ENCODE assay signal across 31 cellular contexts in the genomic region with DNA sequence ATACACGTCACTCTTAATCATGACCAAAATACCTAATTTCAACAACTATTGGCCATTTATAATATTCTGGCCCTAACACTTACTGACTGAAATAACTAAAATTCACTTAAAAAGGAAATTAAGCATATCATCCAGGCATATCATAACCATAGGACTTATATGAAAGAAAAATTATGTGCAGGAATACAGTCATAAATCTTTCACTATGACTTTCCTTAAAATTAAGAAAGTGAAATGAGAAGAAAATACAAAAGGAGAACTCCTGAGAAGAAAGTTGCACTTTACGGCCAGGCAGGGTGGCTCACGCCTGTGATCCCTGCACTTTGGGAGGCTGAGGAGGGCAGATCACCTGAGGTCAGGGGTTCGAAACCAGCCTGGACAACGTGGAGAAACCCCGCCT. TPM values are rescaled to one million over a fixed set of nuclear protein-coding genes. Genes with fewer than 3 reads are reported as not detected.
DNase-seq lines count a peak whose midpoint lies in the region; ATAC-seq and TF ChIP-seq lines count a peak whose summit lies in the region.
"Had no signal": no experiment of that assay in that cellular context is flagged by ENCODE, and none has a peak within 500 bp of the region (broad histone marks: within the 10 kb centered on the region; RNA-seq: fewer than 3 reads in every experiment).

No MANE protein-coding gene starts in this region.

- H3K27ac ChIP-seq in OCI-LY1 (ENCODE audit: low read depth, low read length, poor library complexity, severe bottlenecking) (peak overlapping the region; percentile 75), upper lobe of right lung (no peak overlapping the region)
- H3K27ac ChIP-seq: left ventricle myocardium inferior, neural progenitor cell, skin epidermis, thyroid gland had no signal

- no peaks in the 10 kb centered on the region for H3K27me3 Mint-ChIP-seq in activated T-cell treated with anti-CD3 and anti-CD28 coated beads, Interleukin-2, amount 50 U/mL, for 24 hours
- H3K27me3 Mint-ChIP-seq in chondrocyte (ENCODE audit: low read depth) = no peaks in the 10 kb centered on the region
- H3K27me3 Mint-ChIP-seq in naive thymus-derived CD8-positive, alpha-beta T cell = no peaks in the 10 kb centered on the region
- H3K27me3 Mint-ChIP-seq: activated B cell treated with CpG ODN at 0.5 μM for 24 hours; activated CD4-positive, alpha-beta memory T cell treated with anti-CD3 and anti-CD28 coated beads, Interleukin-2, amount 10 ng/mL, durations not matched to agents 7 days and 5 days; activated naive CD4-positive, alpha-beta T cell treated with anti-CD3 and anti-CD28 coated beads, Interleukin-2, amount 10 ng/mL, durations not matched to agents 7 days and 5 days; B cell; stimulated activated memory B cell treated with anti-CD40 and anti-IgM and Interleukin-4, amounts not matched to agents 10 μg/mL and 1 μg/mL and 100 μg/mL, for 72 hours had no signal

- H3K9ac ChIP-seq in OCI-LY1 (ENCODE audit: low read length) = peak overlapping the region; percentile 39; the same call in 1 of the 2 replicates
- H3K9ac ChIP-seq: neural progenitor cell had no signal

- H3K9me2 ChIP-seq in OCI-LY1 (ENCODE audit: low read depth, low read length) = no peaks in the 10 kb centered on the region

- H3K27me3 ChIP-seq in OCI-LY1 (ENCODE audit: insufficient read depth, low read length) = no peaks in the 10 kb centered on the region
- no peaks in the 10 kb centered on the region for H3K27me3 ChIP-seq in upper lobe of right lung
- H3K27me3 ChIP-seq: neural progenitor cell, thyroid gland had no signal

- peak overlapping the region; percentile 87 for H3K27ac Mint-ChIP-seq in activated T-cell treated with anti-CD3 and anti-CD28 coated beads, Interleukin-2, amount 50 U/mL, for 24 hours
- H3K27ac Mint-ChIP-seq in chondrocyte (ENCODE audit: unreplicated experiment) = peak overlapping the region; percentile 59
- peak overlapping the region; percentile 9 for H3K27ac Mint-ChIP-seq in stimulated activated effector memory CD8-positive, alpha-beta T cell treated with anti-CD3 and anti-CD28 coated beads, Interleukin-12 subunit alpha, Interleukin-12 subunit beta, amount 100 ng/mL, for 72 hours
- H3K27ac Mint-ChIP-seq in naive thymus-derived CD8-positive, alpha-beta T cell = peak overlapping the region in 1 of 10 donors; percentile 26
- H3K27ac Mint-ChIP-seq: activated B cell treated with CpG ODN at 0.5 μM for 24 hours; activated naive CD4-positive, alpha-beta T cell treated with anti-CD3 and anti-CD28 coated beads, Interleukin-2, amount 10 ng/mL, durations not matched to agents 7 days and 5 days; B cell; neural progenitor cell; stimulated activated memory B cell treated with anti-CD40 and anti-IgM and Interleukin-4, amounts not matched to agents 10 μg/mL and 1 μg/mL and 100 μg/mL, for 72 hours had no signal

- H2AFZ ChIP-seq in OCI-LY1 (ENCODE audit: low read length) = no peak overlapping the region
- H2AFZ ChIP-seq: neural progenitor cell had no signal

- ATAC-seq in stimulated activated effector memory CD8-positive, alpha-beta T cell treated with anti-CD3 and anti-CD28 coated beads, Interleukin-12 subunit alpha, Interleukin-12 subunit beta, amount 100 ng/mL, for 72 hours = no peak
- ATAC-seq in upper lobe of right lung (no peak), GM18519 (IDR thresholded peaks at IDR 0.05; ENCODE audit: low FRiP score, unreplicated experiment) (no peak)
- ATAC-seq in naive thymus-derived CD8-positive, alpha-beta T cell = no peak
- ATAC-seq: esophagus mucosa; stimulated activated memory B cell treated with anti-CD40 and anti-IgM and Interleukin-4, amounts not matched to agents 10 μg/mL and 1 μg/mL and 100 μg/mL, for 72 hours had no signal

- intact Hi-C loops in upper lobe of right lung (cut with DNase I) = no loop called here

- H3K9me3 ChIP-seq in OCI-LY1 (ENCODE audit: low read length) (no peaks in the 10 kb centered on the region), upper lobe of right lung (no peaks in the 10 kb centered on the region)
- H3K9me3 ChIP-seq: left ventricle myocardium inferior, thyroid gland had no signal

- H3K36me3 ChIP-seq in OCI-LY1 (ENCODE audit: insufficient read depth, low read length) (peaks cover 7% of the 10 kb centered on the region; the same call in 1 of the 2 replicates), upper lobe of right lung (no peaks in the 10 kb centered on the region)
- H3K36me3 ChIP-seq: left ventricle myocardium inferior, neural progenitor cell, thyroid gland had no signal

- H3K4me3 ChIP-seq in OCI-LY1 (ENCODE audit: low read depth, low read length, poor library complexity, severe bottlenecking) (peak overlapping the region; percentile 38), upper lobe of right lung (no peak overlapping the region)
- H3K4me3 ChIP-seq: left ventricle myocardium inferior, neural progenitor cell, skin epidermis, thyroid gland had no signal

- peaks cover 100% of the 10 kb centered on the region for H3K79me2 ChIP-seq in OCI-LY1 (ENCODE audit: insufficient read depth, low read length)

- peaks cover 35% of the 10 kb centered on the region for H3K36me3 Mint-ChIP-seq in activated T-cell treated with anti-CD3 and anti-CD28 coated beads, Interleukin-2, amount 50 U/mL, for 24 hours (ENCODE audit: low read depth)
- H3K36me3 Mint-ChIP-seq in chondrocyte (ENCODE audit: low read depth) = peaks cover 1% of the 10 kb centered on the region
- peaks cover 19% of the 10 kb centered on the region for H3K36me3 Mint-ChIP-seq in stimulated activated effector memory CD8-positive, alpha-beta T cell treated with anti-CD3 and anti-CD28 coated beads, Interleukin-12 subunit alpha, Interleukin-12 subunit beta, amount 100 ng/mL, for 72 hours
- peaks cover 0 to 24% (median 0%) of the 10 kb centered on the region in 3 donors for H3K36me3 Mint-ChIP-seq in naive thymus-derived CD8-positive, alpha-beta T cell
- H3K36me3 Mint-ChIP-seq: neural progenitor cell; stimulated activated memory B cell treated with anti-CD40 and anti-IgM and Interleukin-4, amounts not matched to agents 10 μg/mL and 1 μg/mL and 100 μg/mL, for 72 hours had no signal

- POLR2A ChIA-PET in naive thymus-derived CD8-positive, alpha-beta T cell (lab: Charles Lee) = no interaction called here

- H3K4me1 ChIP-seq in OCI-LY1 (ENCODE audit: insufficient read depth, low read length, severe bottlenecking) (peaks cover 60% of the 10 kb centered on the region), upper lobe of right lung (peaks cover 8% of the 10 kb centered on the region)
- H3K4me1 ChIP-seq: neural progenitor cell had no signal

- TF ChIP-seq CTCF in OCI-LY1 (IDR thresholded peaks at IDR 0.05; ENCODE audit: low read length) (no peak), chondrocyte (IDR thresholded peaks at IDR 0.05) (no peak), upper lobe of right lung (IDR thresholded peaks at IDR 0.05) (no peak)

- no peaks in the 10 kb centered on the region for H3F3A ChIP-seq in OCI-LY1 (ENCODE audit: insufficient read depth, low read length)

- H3K9me3 Mint-ChIP-seq in activated T-cell treated with anti-CD3 and anti-CD28 coated beads, Interleukin-2, amount 50 U/mL, for 24 hours = no peaks in the 10 kb centered on the region
- no peaks in the 10 kb centered on the region for H3K9me3 Mint-ChIP-seq in chondrocyte (ENCODE audit: low read depth)
- H3K9me3 Mint-ChIP-seq in stimulated activated effector memory CD8-positive, alpha-beta T cell treated with anti-CD3 and anti-CD28 coated beads, Interleukin-12 subunit alpha, Interleukin-12 subunit beta, amount 100 ng/mL, for 72 hours = no peaks in the 10 kb centered on the region
- no peaks in the 10 kb centered on the region for H3K9me3 Mint-ChIP-seq in naive thymus-derived CD8-positive, alpha-beta T cell
- H3K9me3 Mint-ChIP-seq: activated B cell treated with CpG ODN at 0.5 μM for 24 hours; activated CD4-positive, alpha-beta memory T cell treated with anti-CD3 and anti-CD28 coated beads, Interleukin-2, amount 10 ng/mL, durations not matched to agents 7 days and 5 days; activated naive CD4-positive, alpha-beta T cell treated with anti-CD3 and anti-CD28 coated beads, Interleukin-2, amount 10 ng/mL, durations not matched to agents 7 days and 5 days; neural progenitor cell; stimulated activated memory B cell treated with anti-CD40 and anti-IgM and Interleukin-4, amounts not matched to agents 10 μg/mL and 1 μg/mL and 100 μg/mL, for 72 hours had no signal

- H3K4me3 Mint-ChIP-seq in activated T-cell treated with anti-CD3 and anti-CD28 coated beads, Interleukin-2, amount 50 U/mL, for 24 hours = no peak overlapping the region
- no peak overlapping the region for H3K4me3 Mint-ChIP-seq in chondrocyte (ENCODE audit: unreplicated experiment)
- peak overlapping the region; percentile 23 for H3K4me3 Mint-ChIP-seq in stimulated activated effector memory CD8-positive, alpha-beta T cell treated with anti-CD3 and anti-CD28 coated beads, Interleukin-12 subunit alpha, Interleukin-12 subunit beta, amount 100 ng/mL, for 72 hours
- H3K4me3 Mint-ChIP-seq in naive thymus-derived CD8-positive, alpha-beta T cell = peak overlapping the region in 3 of 10 donors; percentile 42 to 53 (median 48)
- H3K4me3 Mint-ChIP-seq: activated B cell treated with CpG ODN at 0.5 μM for 24 hours; activated CD4-positive, alpha-beta memory T cell treated with anti-CD3 and anti-CD28 coated beads, Interleukin-2, amount 10 ng/mL, durations not matched to agents 7 days and 5 days; activated naive CD4-positive, alpha-beta T cell treated with anti-CD3 and anti-CD28 coated beads, Interleukin-2, amount 10 ng/mL, durations not matched to agents 7 days and 5 days; B cell; neural progenitor cell; stimulated activated memory B cell treated with anti-CD40 and anti-IgM and Interleukin-4, amounts not matched to agents 10 μg/mL and 1 μg/mL and 100 μg/mL, for 72 hours had no signal

- no peaks in the 10 kb centered on the region for H4K20me1 ChIP-seq in OCI-LY1 (ENCODE audit: insufficient read depth, low read length)

- peak overlapping the region; percentile 57 for H3K4me2 ChIP-seq in OCI-LY1 (ENCODE audit: low read length)
- H3K4me2 ChIP-seq: neural progenitor cell had no signal

- H3K4me1 Mint-ChIP-seq in activated T-cell treated with anti-CD3 and anti-CD28 coated beads, Interleukin-2, amount 50 U/mL, for 24 hours (ENCODE audit: low read depth) = peaks cover 74% of the 10 kb centered on the region
- H3K4me1 Mint-ChIP-seq in chondrocyte (ENCODE audit: low read depth) = peaks cover 40% of the 10 kb centered on the region
- peaks cover 44% of the 10 kb centered on the region for H3K4me1 Mint-ChIP-seq in stimulated activated effector memory CD8-positive, alpha-beta T cell treated with anti-CD3 and anti-CD28 coated beads, Interleukin-12 subunit alpha, Interleukin-12 subunit beta, amount 100 ng/mL, for 72 hours
- H3K4me1 Mint-ChIP-seq in naive thymus-derived CD8-positive, alpha-beta T cell = peaks cover 22 to 75% (median 62%) of the 10 kb centered on the region in 4 donors

- no peak for DNase-seq in activated T-cell treated with anti-CD3 and anti-CD28 coated beads, Interleukin-2, amount 50 U/mL, for 24 hours
- no peak for DNase-seq in activated T-cell treated with anti-CD3 and anti-CD28 coated beads, Interleukin-2, amount 50 U/mL, for 48 hours
- no peak for DNase-seq in chondrocyte (ENCODE audit: low spot score)
- no peak for DNase-seq in stimulated activated effector memory CD8-positive, alpha-beta T cell treated with anti-CD3 and anti-CD28 coated beads, Interleukin-12 subunit alpha, Interleukin-12 subunit beta, amount 100 ng/mL, for 72 hours (ENCODE audit: low spot score in 2 of 2)
- no peak for DNase-seq in upper lobe of right lung
- no peak for DNase-seq in naive thymus-derived CD8-positive, alpha-beta T cell
- DNase-seq: activated B cell treated with CpG ODN at 0.5 μM for 24 hours; activated CD4-positive, alpha-beta memory T cell treated with anti-CD3 and anti-CD28 coated beads, Interleukin-2, amount 10 ng/mL, durations not matched to agents 7 days and 5 days; activated naive CD4-positive, alpha-beta T cell treated with anti-CD3 and anti-CD28 coated beads, Interleukin-2, amount 10 ng/mL, durations not matched to agents 7 days and 5 days; activated T-cell treated with anti-CD3 and anti-CD28 coated beads, Interleukin-2, amount 50 U/mL, for 1 hour; cerebellar nuclear complex; DMS53; effector memory CD4-positive, alpha-beta T cell; GF-D8; hypothalamus; left ventricle myocardium inferior; midbrain; NCI-H1105 treated with DMSO at 0.1 percent for 48 hours; NCI-H2029 treated with DMSO at 0.1 percent for 48 hours; NCI-H345; NCI-H774; SHP77; stimulated activated CD4-positive, alpha-beta T cell treated with anti-CD3 and anti-CD28 coated beads, Interleukin-2, amount 100 ng/mL, for 24 hours; thyroid gland had no signal

RNA-seq across cellular contexts. Expression of gene ZZZ3, which starts 9.4 kb away (rescaled TPM):
- total RNA-seq in chondrocyte (34.6 to 42.0 TPM (median 41.1 TPM) in 3 replicates), upper lobe of right lung (39.3 TPM)
- 10 to 100 TPM; 73.2 to 73.5 TPM for total RNA-seq in naive thymus-derived CD8-positive, alpha-beta T cell
- polyA plus RNA-seq in naive thymus-derived CD8-positive, alpha-beta T cell = 10 to 100 TPM; 35.6 to 45.1 (median 36.5) TPM
